13 cellular contexts compared by ENCODE assay signal in genomic region chr5:134506054-134507039, GRCh38. TPM values are rescaled to one million over a fixed set of nuclear protein-coding genes. Genes with fewer than 3 reads are reported as not detected.
DNase-seq lines count a peak whose midpoint lies in the region; FAIRE-seq and TF ChIP-seq lines count a peak whose summit lies in the region.
"Had no signal": no experiment of that assay in that cellular context is flagged by ENCODE, and none has a peak within 500 bp of the region (broad histone marks: within the 10 kb centered on the region; RNA-seq: fewer than 3 reads in every experiment).

No MANE protein-coding gene starts in this region.

- H3K4me1 Mint-ChIP-seq in mesothelial cell of epicardium: peaks cover 24% of the 10 kb centered on the region

- H3K4me3 ChIP-seq in ACC112 (ENCODE audit: low read depth, low read length) (peak overlapping the region; percentile 38), coronary artery (no peak overlapping the region)

- DNase-seq in LoVo (ENCODE audit: low spot score): peak; percentile 98
- DNase-seq in coronary artery (ENCODE audit: low spot score): peak; percentile 83
- DNase-seq in mucosa of gallbladder (ENCODE audit: low spot score): peak; percentile 94
- DNase-seq in SHP77 treated with DMSO at 0.1 percent for 48 hours (lab: John Stamatoyannopoulos, UW): no peak
- no peak for DNase-seq in mesothelial cell of epicardium (ENCODE audit: low spot score in 2 of 2, unreplicated experiment in 2 of 2)
- no peak for DNase-seq in GM19239 (ENCODE audit: insufficient read length, low spot score)
- no peak for DNase-seq in AML-193 (lab: John Stamatoyannopoulos, UW)
- DNase-seq: midbrain had no signal

- no peak overlapping the region for H3K27ac ChIP-seq in ACC112 (ENCODE audit: low read depth, low read length)
- peak overlapping the region in 1 of 2 donors; percentile 64 for H3K27ac ChIP-seq in coronary artery

- H2AFZ ChIP-seq in ACC112 (ENCODE audit: low read length, unreplicated experiment): peak overlapping the region; percentile 90

- H3K36me3 Mint-ChIP-seq in mesothelial cell of epicardium: no peaks in the 10 kb centered on the region
- H3K36me3 Mint-ChIP-seq: CD14-positive monocyte, IgD-negative memory B cell had no signal

- FAIRE-seq in GM19239 (lab: Jason Lieb, UNC): no peak
- FAIRE-seq: bronchial epithelial cell, TTC549 had no signal

- no peaks in the 10 kb centered on the region for H3K36me3 ChIP-seq in ACC112 (ENCODE audit: insufficient read depth, low read length)

- H3K4me3 Mint-ChIP-seq in mesothelial cell of epicardium: no peak overlapping the region
- H3K4me3 Mint-ChIP-seq: CD14-positive monocyte, IgD-negative memory B cell had no signal

- no peaks in the 10 kb centered on the region for H3K79me2 ChIP-seq in ACC112 (ENCODE audit: control insufficient read depth, insufficient read depth, low read length, unreplicated experiment)

- no peaks in the 10 kb centered on the region for H3K27me3 Mint-ChIP-seq in mesothelial cell of epicardium (ENCODE audit: low read depth)
- H3K27me3 Mint-ChIP-seq: IgD-negative memory B cell had no signal

- H3K4me1 ChIP-seq in ACC112 (ENCODE audit: control insufficient read depth, insufficient read depth, low read length, unreplicated experiment): peaks cover 61% of the 10 kb centered on the region

- H3K9me3 Mint-ChIP-seq in mesothelial cell of epicardium: no peaks in the 10 kb centered on the region
- H3K9me3 Mint-ChIP-seq: CD14-positive monocyte, IgD-negative memory B cell had no signal

- no peak for TF ChIP-seq CTCF in coronary artery (IDR thresholded peaks at IDR 0.05)
- no peak for TF ChIP-seq CTCF in mesothelial cell of epicardium (IDR thresholded peaks at IDR 0.05; ENCODE audit: unreplicated experiment)

- no peaks in the 10 kb centered on the region for H3K27me3 ChIP-seq in ACC112 (ENCODE audit: insufficient read depth, low read length)

- no peak overlapping the region for H3K27ac Mint-ChIP-seq in mesothelial cell of epicardium

RNA-seq across cellular contexts. Expression of gene JADE2, which starts 19.1 kb away (rescaled TPM):
- 83.1 TPM for total RNA-seq in mucosa of gallbladder
- total RNA-seq in mesothelial cell of epicardium: 24.7 to 26.4 TPM (median 25.2 TPM) in 3 replicates

Comparison
In these comparisons a context has a peak if more than half of its experiments do, and no peak if none do; other contexts are left out.
1. DNase-seq: peak in LoVo (single experiment), coronary artery (single experiment) and mucosa of gallbladder (single experiment); none in SHP77 treated with DMSO at 0.1 percent for 48 hours (single experiment), mesothelial cell of epicardium (0 of 2), GM19239 (single experiment) and AML-193 (0 of 2).